Comparison of ENCODE assay signal across 26 cellular contexts in the genomic region with DNA sequence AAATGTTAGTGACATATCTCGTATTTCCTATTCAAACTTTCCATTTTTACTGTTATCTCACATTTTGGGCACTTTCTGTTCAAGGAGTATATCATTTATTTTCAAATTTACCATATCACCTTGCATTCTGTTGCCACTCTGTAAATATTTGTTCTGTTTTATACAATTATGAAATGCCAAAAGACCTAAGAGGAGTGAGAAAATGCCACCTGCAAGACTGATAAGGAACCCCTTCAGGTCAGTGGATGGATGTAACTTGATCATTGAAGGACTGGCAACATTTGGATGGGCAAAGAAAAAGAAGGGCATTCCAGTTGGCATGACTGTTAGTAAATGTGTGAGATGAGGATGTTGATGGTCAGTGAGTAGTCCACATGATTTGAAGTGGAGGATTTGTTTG.
"Had no signal": no experiment of that assay in that cellular context is flagged by ENCODE, and none has a peak within 500 bp of the region (broad histone marks: within the 10 kb centered on the region; RNA-seq: fewer than 3 reads in every experiment).

No MANE protein-coding gene starts in this region.

- DNase-seq: colonic mucosa; cortex of kidney; dermis blood vessel endothelial cell; dorsolateral prefrontal cortex; effector CD4-positive, alpha-beta T cell; effector CD8-positive, alpha-beta T cell; effector memory CD4-positive, alpha-beta T cell; effector memory CD8-positive, alpha-beta T cell; endodermal cell; erythroblast; esophagus squamous epithelium; foreskin fibroblast; foreskin keratinocyte; foreskin melanocyte; gastrocnemius medialis; glutamatergic neuron; head of caudate nucleus; heart left ventricle; heart right ventricle had no signal

- ATAC-seq: effector memory CD8-positive, alpha-beta T cell; esophagus mucosa; foreskin keratinocyte; gastrocnemius medialis; heart left ventricle; heart right ventricle had no signal

- H3K4me1 ChIP-seq: colonic mucosa, esophagus muscularis mucosa, esophagus squamous epithelium, foreskin keratinocyte, gastrocnemius medialis, heart right ventricle had no signal

- H3K27me3 ChIP-seq: colonic mucosa, esophagus squamous epithelium, foreskin keratinocyte, gastrocnemius medialis had no signal

- FAIRE-seq: endometrium, endothelial cell of umbilical vein, frontal cortex had no signal

- H3K36me3 ChIP-seq: colonic mucosa, esophagus muscularis mucosa, esophagus squamous epithelium, gastrocnemius medialis, heart left ventricle, heart right ventricle had no signal

- H3K4me3 ChIP-seq: colonic mucosa, coronary artery, dorsolateral prefrontal cortex, esophagus muscularis mucosa, esophagus squamous epithelium, gastrocnemius medialis, heart left ventricle, heart right ventricle had no signal

- H3K27ac ChIP-seq: colonic mucosa, coronary artery, dorsolateral prefrontal cortex, epithelial cell of prostate, esophagus muscularis mucosa, esophagus squamous epithelium, foreskin keratinocyte, gastrocnemius medialis, heart left ventricle, heart right ventricle had no signal

- H3K9me3 ChIP-seq: colonic mucosa, esophagus muscularis mucosa, esophagus squamous epithelium, gastrocnemius medialis, heart left ventricle, heart right ventricle had no signal
